In genomic region chr21:37266515-37267221, GRCh38 we compare ENCODE assay signal across 1 cellular context.
TF ChIP-seq lines count a peak whose summit lies in the region.

No MANE protein-coding gene starts in this region.

TF ChIP-seq in HCT116, 20 proteins besides CTCF, POLR2A, EP300 and RAD21:
- TF ChIP-seq MAX (IDR thresholded peaks at IDR 0.05) = no peak
- no peak for TF ChIP-seq POLR2AphosphoS5 (IDR thresholded peaks at IDR 0.05; ENCODE audit: low read depth, low read length)
- TF ChIP-seq EZH2phosphoT487 (IDR thresholded peaks at IDR 0.05; ENCODE audit: borderline replicate concordance) = no peak
- TF ChIP-seq ZBTB33 (IDR thresholded peaks at IDR 0.05; ENCODE audit: extremely low read depth, insufficient replicate concordance, low read length) = no peak
- no peak for TF ChIP-seq ZNF274 (IDR thresholded peaks at IDR 0.05; ENCODE audit: low read depth, low read length)
- TF ChIP-seq EGR1 (IDR thresholded peaks at IDR 0.05; ENCODE audit: low read depth) = no peak
- TF ChIP-seq TCF7L2 (IDR thresholded peaks at IDR 0.05; ENCODE audit: borderline replicate concordance, extremely low read depth, insufficient read depth, insufficient read length) = no peak
- TF ChIP-seq ZFX (IDR thresholded peaks at IDR 0.05) = no peak; the same call in 1 of the 2 replicates
- no peak for TF ChIP-seq SIN3A (IDR thresholded peaks at IDR 0.05; ENCODE audit: low read depth)
- TF ChIP-seq SRF (IDR thresholded peaks at IDR 0.05; ENCODE audit: low read depth) = no peak
- TF ChIP-seq JUND (IDR thresholded peaks at IDR 0.05) = no peak
- TF ChIP-seq CEBPB (IDR thresholded peaks at IDR 0.05; ENCODE audit: low read depth) = no peak
- TF ChIP-seq ELF1 (IDR thresholded peaks at IDR 0.05; ENCODE audit: borderline replicate concordance, low read depth) = no peak
- TF ChIP-seq ATF3 (IDR thresholded peaks at IDR 0.05) = no peak
